Comparison of ENCODE assay signal across 25 cellular contexts in the genomic region with DNA sequence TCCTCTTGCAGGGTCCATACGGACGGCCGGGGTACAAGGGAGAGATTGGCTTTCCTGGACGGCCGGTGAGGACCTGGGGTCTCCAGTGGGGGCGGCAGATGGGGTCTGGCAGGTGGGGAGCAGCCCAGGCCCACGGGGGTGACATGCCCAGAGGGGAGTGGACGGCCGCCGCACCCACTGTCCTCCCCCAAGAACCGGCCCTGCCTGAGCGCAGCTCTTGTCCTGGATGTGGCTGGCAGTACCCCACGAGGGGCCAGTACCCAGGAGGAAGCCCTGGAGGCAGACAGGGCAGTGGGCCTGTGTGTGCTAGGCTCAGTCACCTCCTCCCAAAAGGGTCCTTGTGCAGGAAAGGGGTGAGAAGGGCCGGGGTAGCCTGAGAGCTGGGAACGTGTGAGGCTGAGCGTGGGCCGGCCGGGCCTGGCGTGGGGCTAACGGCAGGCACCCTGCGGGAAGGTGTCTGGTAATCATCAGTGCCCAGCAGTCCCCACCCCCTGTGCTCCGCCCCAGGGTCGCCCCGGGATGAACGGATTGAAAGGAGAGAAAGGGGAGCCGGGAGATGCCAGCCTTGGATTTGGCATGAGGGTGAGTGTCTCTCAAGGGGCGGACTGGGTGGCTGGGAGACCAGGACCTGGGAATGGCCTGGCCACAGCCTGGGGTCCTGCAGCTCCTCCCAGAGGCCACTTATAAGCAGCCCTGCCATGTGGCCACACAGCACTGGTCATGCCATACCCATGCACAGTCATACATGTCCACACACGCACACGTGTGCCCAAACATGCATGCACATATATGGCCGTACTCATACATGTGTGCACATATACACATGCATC.
"Had no signal": no experiment of that assay in that cellular context is flagged by ENCODE, and none has a peak within 500 bp of the region (broad histone marks: within the 10 kb centered on the region; RNA-seq: fewer than 3 reads in every experiment).

No MANE protein-coding gene starts in this region.

- H3K36me3 ChIP-seq: transverse colon had no signal

- H3K9me3 ChIP-seq: transverse colon, vagina had no signal

- H3K4me1 Mint-ChIP-seq: brain; stimulated activated memory B cell treated with anti-CD40 and anti-IgM and Interleukin-4, amounts not matched to agents 10 μg/mL and 1 μg/mL and 100 μg/mL, for 72 hours had no signal

- ATAC-seq: activated CD8-positive, alpha-beta T cell treated with anti-CD3 and anti-CD28 coated beads, Interleukin-2, amount 10 ng/mL, durations not matched to agents 7 days and 5 days; esophagus mucosa; stimulated activated memory B cell treated with anti-CD40 and anti-IgM and Interleukin-4, amounts not matched to agents 10 μg/mL and 1 μg/mL and 100 μg/mL, for 72 hours had no signal

- H3K27me3 ChIP-seq: hepatocyte, transverse colon, vagina had no signal

- H3K4me1 ChIP-seq: transverse colon, vagina had no signal

- H2AFZ ChIP-seq: hepatocyte had no signal

- DNase-seq: activated CD4-positive, alpha-beta T cell treated with anti-CD3 and anti-CD28 coated beads for 1 hour; activated CD4-positive, alpha-beta T cell treated with anti-CD3 and anti-CD28 coated beads, Interleukin-2, amount 50 U/mL, for 1 hour; activated CD8-positive, alpha-beta T cell treated with anti-CD3 and anti-CD28 coated beads, Interleukin-2, amount 10 ng/mL, durations not matched to agents 7 days and 5 days; activated gamma-delta T cell treated with Interleukin-2 at 50 U/mL for 16 hours; activated T-cell treated with anti-CD3 and anti-CD28 coated beads, Interleukin-2, amount 50 U/mL, for 1 hour; anterior cingulate cortex; caudate nucleus; dermis blood vessel endothelial cell; effector CD8-positive, alpha-beta T cell; foreskin melanocyte; immature natural killer cell; kidney glomerular epithelial cell; mesenchymal stem cell; occipital lobe; retina; stimulated activated CD4-positive, alpha-beta T cell treated with anti-CD3 and anti-CD28 coated beads, Interleukin-2, amount 100 ng/mL, for 24 hours; T-helper 1 cell; transverse colon had no signal

- H3K27me3 Mint-ChIP-seq: activated naive CD4-positive, alpha-beta T cell treated with anti-CD3 and anti-CD28 coated beads, Interleukin-2, amount 50 U/mL, for 24 hours; brain had no signal

- H3K36me3 Mint-ChIP-seq: activated naive CD4-positive, alpha-beta T cell treated with anti-CD3 and anti-CD28 coated beads, Interleukin-2, amount 50 U/mL, for 24 hours; stimulated activated memory B cell treated with anti-CD40 and anti-IgM and Interleukin-4, amounts not matched to agents 10 μg/mL and 1 μg/mL and 100 μg/mL, for 72 hours had no signal

- H3K4me3 Mint-ChIP-seq: activated CD8-positive, alpha-beta T cell treated with anti-CD3 and anti-CD28 coated beads, Interleukin-2, amount 10 ng/mL, durations not matched to agents 7 days and 5 days; activated naive CD4-positive, alpha-beta T cell treated with anti-CD3 and anti-CD28 coated beads, Interleukin-2, amount 50 U/mL, for 24 hours; brain; immature natural killer cell; stimulated activated memory B cell treated with anti-CD40 and anti-IgM and Interleukin-4, amounts not matched to agents 10 μg/mL and 1 μg/mL and 100 μg/mL, for 72 hours had no signal

- H3K4me3 ChIP-seq: hepatocyte, skin epidermis, transverse colon, vagina had no signal

- H3K4me2 ChIP-seq: hepatocyte had no signal

- H3K27ac Mint-ChIP-seq: activated CD8-positive, alpha-beta T cell treated with anti-CD3 and anti-CD28 coated beads, Interleukin-2, amount 10 ng/mL, durations not matched to agents 7 days and 5 days; activated naive CD4-positive, alpha-beta T cell treated with anti-CD3 and anti-CD28 coated beads, Interleukin-2, amount 50 U/mL, for 24 hours; brain; immature natural killer cell; stimulated activated memory B cell treated with anti-CD40 and anti-IgM and Interleukin-4, amounts not matched to agents 10 μg/mL and 1 μg/mL and 100 μg/mL, for 72 hours had no signal

- H3K27ac ChIP-seq: hepatocyte, skin epidermis, transverse colon, vagina had no signal

- H3K9me3 Mint-ChIP-seq: activated naive CD4-positive, alpha-beta T cell treated with anti-CD3 and anti-CD28 coated beads, Interleukin-2, amount 50 U/mL, for 24 hours; brain; immature natural killer cell had no signal
